Comparison of ENCODE assay signal across 8 cellular contexts in genomic region chr12:11651377-11651776, GRCh38. TPM values are rescaled to one million over a fixed set of nuclear protein-coding genes. Genes with fewer than 3 reads are reported as not detected.
DNase-seq lines count a peak whose midpoint lies in the region; ATAC-seq and TF ChIP-seq lines count a peak whose summit lies in the region.

No MANE protein-coding gene starts in this region.

- H3K9me3 Mint-ChIP-seq in HFFc6, result no peaks in the 10 kb centered on the region
- no peaks in the 10 kb centered on the region for H3K9me3 Mint-ChIP-seq in activated CD8-positive, alpha-beta T cell treated with anti-CD3 and anti-CD28 coated beads, Interleukin-2, amount 10 ng/mL, durations not matched to agents 7 days and 5 days (ENCODE audit: insufficient read depth)
- H3K9me3 Mint-ChIP-seq in stimulated activated memory B cell treated with anti-CD40 and anti-IgM and Interleukin-4, amounts not matched to agents 10 μg/mL and 1 μg/mL and 100 μg/mL, for 72 hours, result no peaks in the 10 kb centered on the region

- H3K4me2 ChIP-seq in hepatocyte, result peak overlapping the region; percentile 79

- H3K79me2 ChIP-seq in hepatocyte, result peaks cover 61% of the 10 kb centered on the region

- H3K4me3 Mint-ChIP-seq in HFFc6, result peak overlapping the region; percentile 95
- H3K4me3 Mint-ChIP-seq in activated CD8-positive, alpha-beta T cell treated with anti-CD3 and anti-CD28 coated beads, Interleukin-2, amount 10 ng/mL, durations not matched to agents 7 days and 5 days, result peak overlapping the region; percentile 83
- peak overlapping the region; percentile 90 for H3K4me3 Mint-ChIP-seq in stimulated activated memory B cell treated with anti-CD40 and anti-IgM and Interleukin-4, amounts not matched to agents 10 μg/mL and 1 μg/mL and 100 μg/mL, for 72 hours

- no peaks in the 10 kb centered on the region for H3K27me3 ChIP-seq in hepatocyte

- H3K4me1 ChIP-seq in hepatocyte (ENCODE audit: insufficient read depth), result peaks cover 10% of the 10 kb centered on the region

- CTCF ChIA-PET in activated CD8-positive, alpha-beta T cell treated with anti-CD3 and anti-CD28 coated beads, Interleukin-2, amount 10 ng/mL, durations not matched to agents 7 days and 5 days (lab: Charles Lee), result no interaction called here

- POLR2A ChIA-PET in activated CD8-positive, alpha-beta T cell treated with anti-CD3 and anti-CD28 coated beads, Interleukin-2, amount 10 ng/mL, durations not matched to agents 7 days and 5 days (lab: Charles Lee), result no interaction called here

- H3K36me3 ChIP-seq in hepatocyte (replicated peaks; ENCODE audit: insufficient read depth, low read depth), result no peaks in the 10 kb centered on the region

- peaks cover 1% of the 10 kb centered on the region for H3K27me3 Mint-ChIP-seq in HFFc6 (ENCODE audit: insufficient read depth)
- H3K27me3 Mint-ChIP-seq in activated CD8-positive, alpha-beta T cell treated with anti-CD3 and anti-CD28 coated beads, Interleukin-2, amount 10 ng/mL, durations not matched to agents 7 days and 5 days (ENCODE audit: low read depth), result peaks cover 7% of the 10 kb centered on the region
- no peaks in the 10 kb centered on the region for H3K27me3 Mint-ChIP-seq in stimulated activated memory B cell treated with anti-CD40 and anti-IgM and Interleukin-4, amounts not matched to agents 10 μg/mL and 1 μg/mL and 100 μg/mL, for 72 hours

- no peaks in the 10 kb centered on the region for H3K9me2 ChIP-seq in hepatocyte (replicated peaks; ENCODE audit: insufficient read depth)

- peak overlapping the region; percentile 97 for H3K27ac ChIP-seq in hepatocyte

- H3K4me3 ChIP-seq in hepatocyte, result peak overlapping the region; percentile 81

- H3K9me3 ChIP-seq in hepatocyte (ENCODE audit: low read depth), result no peaks in the 10 kb centered on the region

- peaks cover 34% of the 10 kb centered on the region for H3K4me1 Mint-ChIP-seq in HFFc6 (ENCODE audit: low read depth)
- H3K4me1 Mint-ChIP-seq in activated CD8-positive, alpha-beta T cell treated with anti-CD3 and anti-CD28 coated beads, Interleukin-2, amount 10 ng/mL, durations not matched to agents 7 days and 5 days (ENCODE audit: low read depth), result peaks cover 48% of the 10 kb centered on the region
- H3K4me1 Mint-ChIP-seq in stimulated activated memory B cell treated with anti-CD40 and anti-IgM and Interleukin-4, amounts not matched to agents 10 μg/mL and 1 μg/mL and 100 μg/mL, for 72 hours, result peaks cover 46% of the 10 kb centered on the region

- no peaks in the 10 kb centered on the region for H4K20me1 ChIP-seq in hepatocyte (ENCODE audit: insufficient read depth, poor library complexity, severe bottlenecking)

- DNase-seq in HFFc6 (no peak), hepatocyte (ENCODE audit: low spot score) (no peak), retina (no peak), DMS53 treated with DMSO at 0.1 percent for 48 hours (lab: John Stamatoyannopoulos, UW; ENCODE audit: unreplicated experiment) (no peak)
- DNase-seq in activated CD8-positive, alpha-beta T cell treated with anti-CD3 and anti-CD28 coated beads, Interleukin-2, amount 10 ng/mL, durations not matched to agents 7 days and 5 days, result no peak

- no peak overlapping the region for H2AFZ ChIP-seq in hepatocyte

- WGBS in hepatocyte (ENCODE audit: low lambda C conversion rate, missing lambda C conversion rate), result 62% methylated on average over 5 of the region's 5 CpGs

- peak overlapping the region; percentile 98 for H3K27ac Mint-ChIP-seq in HFFc6
- H3K27ac Mint-ChIP-seq in activated CD8-positive, alpha-beta T cell treated with anti-CD3 and anti-CD28 coated beads, Interleukin-2, amount 10 ng/mL, durations not matched to agents 7 days and 5 days, result peak overlapping the region; percentile 95
- H3K27ac Mint-ChIP-seq in stimulated activated memory B cell treated with anti-CD40 and anti-IgM and Interleukin-4, amounts not matched to agents 10 μg/mL and 1 μg/mL and 100 μg/mL, for 72 hours, result peak overlapping the region; percentile 98

- ATAC-seq in activated CD8-positive, alpha-beta T cell treated with anti-CD3 and anti-CD28 coated beads, Interleukin-2, amount 10 ng/mL, durations not matched to agents 7 days and 5 days, result no peak
- no peak for ATAC-seq in stimulated activated memory B cell treated with anti-CD40 and anti-IgM and Interleukin-4, amounts not matched to agents 10 μg/mL and 1 μg/mL and 100 μg/mL, for 72 hours
- ATAC-seq in HG02588 (IDR thresholded peaks at IDR 0.05; ENCODE audit: unreplicated experiment) (no peak), HG02571 (IDR thresholded peaks at IDR 0.05; ENCODE audit: unreplicated experiment) (no peak)

- H3K36me3 Mint-ChIP-seq in HFFc6 (ENCODE audit: low read depth), result peaks cover under 1% of the 10 kb centered on the region; the same call in 1 of the 2 replicates
- H3K36me3 Mint-ChIP-seq in activated CD8-positive, alpha-beta T cell treated with anti-CD3 and anti-CD28 coated beads, Interleukin-2, amount 10 ng/mL, durations not matched to agents 7 days and 5 days (ENCODE audit: low read depth), result peaks cover 5% of the 10 kb centered on the region
- peaks cover 16% of the 10 kb centered on the region for H3K36me3 Mint-ChIP-seq in stimulated activated memory B cell treated with anti-CD40 and anti-IgM and Interleukin-4, amounts not matched to agents 10 μg/mL and 1 μg/mL and 100 μg/mL, for 72 hours

- TF ChIP-seq CTCF in HFFc6 (IDR thresholded peaks at IDR 0.05) (no peak), hepatocyte (IDR thresholded peaks at IDR 0.05; ENCODE audit: poor library complexity) (no peak)

RNA-seq across cellular contexts. Expression of gene ETV6, which starts 1.9 kb away (rescaled TPM):
- 10 to 100 TPM; 14.6 to 20.5 (median 16.6) TPM for total RNA-seq in HFFc6 (2021; fragmentation: NEBNext Ultra II Directional; extraction: Animal tissue kit (Norgen Biotek cat#: 25700))
- total RNA-seq in activated CD8-positive, alpha-beta T cell treated with anti-CD3 and anti-CD28 coated beads, Interleukin-2, amount 10 ng/mL, durations not matched to agents 7 days and 5 days, result 10 to 100 TPM; 22.1 to 26.1 TPM
- total RNA-seq in hepatocyte, result 8.0 and 8.8 TPM in 2 replicates
- polyA plus RNA-seq in hepatocyte, result 9.7 and 11.9 TPM in 2 replicates
